ENCODE assay signal across 2 cellular contexts in the genomic region with DNA sequence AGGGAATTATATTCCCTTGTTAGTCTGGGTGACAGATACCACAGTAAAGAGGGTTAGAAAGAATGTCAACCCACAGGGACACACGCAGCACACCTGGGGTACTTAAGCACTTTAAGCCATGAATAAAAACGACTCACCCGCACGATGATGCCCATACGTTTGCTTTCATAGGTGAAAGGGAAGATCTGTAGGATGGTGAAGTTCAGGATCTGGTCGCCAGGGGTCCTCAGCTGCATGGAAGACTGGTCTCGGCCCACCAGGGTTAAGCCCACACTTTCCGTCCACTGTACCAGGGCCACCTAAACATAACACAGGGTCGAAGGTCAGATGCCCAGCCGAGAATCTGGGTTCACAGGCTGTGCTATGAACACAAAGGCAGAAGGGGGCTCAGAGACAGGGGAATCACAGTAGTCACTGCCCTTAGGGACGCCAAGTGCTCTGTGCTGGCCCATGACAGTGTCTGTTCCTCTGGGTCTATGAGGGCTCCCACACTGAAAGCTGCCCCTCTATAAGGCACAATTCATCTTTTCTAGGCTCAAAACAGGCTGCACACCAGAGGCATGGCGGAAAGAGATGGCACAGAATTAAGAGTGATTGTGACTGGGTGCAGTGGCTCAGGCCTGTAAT.
TF ChIP-seq lines count a peak whose summit lies in the region.

No MANE protein-coding gene starts in this region.

TF ChIP-seq in WTC11, 78 proteins besides CTCF, POLR2A, EP300 and RAD21 (continued from another document):
- TF ChIP-seq, protein P1, sequence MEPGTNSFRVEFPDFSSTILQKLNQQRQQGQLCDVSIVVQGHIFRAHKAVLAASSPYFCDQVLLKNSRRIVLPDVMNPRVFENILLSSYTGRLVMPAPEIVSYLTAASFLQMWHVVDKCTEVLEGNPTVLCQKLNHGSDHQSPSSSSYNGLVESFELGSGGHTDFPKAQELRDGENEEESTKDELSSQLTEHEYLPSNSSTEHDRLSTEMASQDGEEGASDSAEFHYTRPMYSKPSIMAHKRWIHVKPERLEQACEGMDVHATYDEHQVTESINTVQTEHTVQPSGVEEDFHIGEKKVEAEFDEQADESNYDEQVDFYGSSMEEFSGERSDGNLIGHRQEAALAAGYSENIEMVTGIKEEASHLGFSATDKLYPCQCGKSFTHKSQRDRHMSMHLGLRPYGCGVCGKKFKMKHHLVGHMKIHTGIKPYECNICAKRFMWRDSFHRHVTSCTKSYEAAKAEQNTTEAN (CRISPR knock-in tag; IDR thresholded peaks at IDR 0.05): no peak
- TF ChIP-seq, protein P2, sequence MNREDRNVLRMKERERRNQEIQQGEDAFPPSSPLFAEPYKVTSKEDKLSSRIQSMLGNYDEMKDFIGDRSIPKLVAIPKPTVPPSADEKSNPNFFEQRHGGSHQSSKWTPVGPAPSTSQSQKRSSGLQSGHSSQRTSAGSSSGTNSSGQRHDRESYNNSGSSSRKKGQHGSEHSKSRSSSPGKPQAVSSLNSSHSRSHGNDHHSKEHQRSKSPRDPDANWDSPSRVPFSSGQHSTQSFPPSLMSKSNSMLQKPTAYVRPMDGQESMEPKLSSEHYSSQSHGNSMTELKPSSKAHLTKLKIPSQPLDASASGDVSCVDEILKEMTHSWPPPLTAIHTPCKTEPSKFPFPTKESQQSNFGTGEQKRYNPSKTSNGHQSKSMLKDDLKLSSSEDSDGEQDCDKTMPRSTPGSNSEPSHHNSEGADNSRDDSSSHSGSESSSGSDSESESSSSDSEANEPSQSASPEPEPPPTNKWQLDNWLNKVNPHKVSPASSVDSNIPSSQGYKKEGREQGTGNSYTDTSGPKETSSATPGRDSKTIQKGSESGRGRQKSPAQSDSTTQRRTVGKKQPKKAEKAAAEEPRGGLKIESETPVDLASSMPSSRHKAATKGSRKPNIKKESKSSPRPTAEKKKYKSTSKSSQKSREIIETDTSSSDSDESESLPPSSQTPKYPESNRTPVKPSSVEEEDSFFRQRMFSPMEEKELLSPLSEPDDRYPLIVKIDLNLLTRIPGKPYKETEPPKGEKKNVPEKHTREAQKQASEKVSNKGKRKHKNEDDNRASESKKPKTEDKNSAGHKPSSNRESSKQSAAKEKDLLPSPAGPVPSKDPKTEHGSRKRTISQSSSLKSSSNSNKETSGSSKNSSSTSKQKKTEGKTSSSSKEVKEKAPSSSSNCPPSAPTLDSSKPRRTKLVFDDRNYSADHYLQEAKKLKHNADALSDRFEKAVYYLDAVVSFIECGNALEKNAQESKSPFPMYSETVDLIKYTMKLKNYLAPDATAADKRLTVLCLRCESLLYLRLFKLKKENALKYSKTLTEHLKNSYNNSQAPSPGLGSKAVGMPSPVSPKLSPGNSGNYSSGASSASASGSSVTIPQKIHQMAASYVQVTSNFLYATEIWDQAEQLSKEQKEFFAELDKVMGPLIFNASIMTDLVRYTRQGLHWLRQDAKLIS (CRISPR knock-in tag; IDR thresholded peaks at IDR 0.05; ENCODE audit: borderline replicate concordance): no peak
- TF ChIP-seq NFATC4 (CRISPR knock-in tag; IDR thresholded peaks at IDR 0.05): no peak
- TF ChIP-seq RELA (CRISPR knock-in tag; IDR thresholded peaks at IDR 0.05; ENCODE audit: borderline replicate concordance): no peak
- no peak for TF ChIP-seq ZNF416 (CRISPR knock-in tag; IDR thresholded peaks at IDR 0.05)
- no peak for TF ChIP-seq JUN (CRISPR knock-in tag; IDR thresholded peaks at IDR 0.05)
- TF ChIP-seq, protein P3, sequence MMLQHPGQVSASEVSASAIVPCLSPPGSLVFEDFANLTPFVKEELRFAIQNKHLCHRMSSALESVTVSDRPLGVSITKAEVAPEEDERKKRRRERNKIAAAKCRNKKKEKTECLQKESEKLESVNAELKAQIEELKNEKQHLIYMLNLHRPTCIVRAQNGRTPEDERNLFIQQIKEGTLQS (CRISPR knock-in tag; conservative IDR thresholded peaks at IDR 0.05): no peak
- TF ChIP-seq SOX15 (CRISPR knock-in tag; IDR thresholded peaks at IDR 0.05): no peak

TF ChIP-seq in HepG2, 621 proteins besides CTCF, POLR2A, EP300 and RAD21 (continued from another document and continues in another):
- TF ChIP-seq, protein P4, sequence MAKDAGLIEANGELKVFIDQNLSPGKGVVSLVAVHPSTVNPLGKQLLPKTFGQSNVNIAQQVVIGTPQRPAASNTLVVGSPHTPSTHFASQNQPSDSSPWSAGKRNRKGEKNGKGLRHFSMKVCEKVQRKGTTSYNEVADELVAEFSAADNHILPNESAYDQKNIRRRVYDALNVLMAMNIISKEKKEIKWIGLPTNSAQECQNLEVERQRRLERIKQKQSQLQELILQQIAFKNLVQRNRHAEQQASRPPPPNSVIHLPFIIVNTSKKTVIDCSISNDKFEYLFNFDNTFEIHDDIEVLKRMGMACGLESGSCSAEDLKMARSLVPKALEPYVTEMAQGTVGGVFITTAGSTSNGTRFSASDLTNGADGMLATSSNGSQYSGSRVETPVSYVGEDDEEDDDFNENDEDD (CRISPR knock-in tag; IDR thresholded peaks at IDR 0.05; ENCODE audit: borderline replicate concordance): no peak
- TF ChIP-seq, protein P5, sequence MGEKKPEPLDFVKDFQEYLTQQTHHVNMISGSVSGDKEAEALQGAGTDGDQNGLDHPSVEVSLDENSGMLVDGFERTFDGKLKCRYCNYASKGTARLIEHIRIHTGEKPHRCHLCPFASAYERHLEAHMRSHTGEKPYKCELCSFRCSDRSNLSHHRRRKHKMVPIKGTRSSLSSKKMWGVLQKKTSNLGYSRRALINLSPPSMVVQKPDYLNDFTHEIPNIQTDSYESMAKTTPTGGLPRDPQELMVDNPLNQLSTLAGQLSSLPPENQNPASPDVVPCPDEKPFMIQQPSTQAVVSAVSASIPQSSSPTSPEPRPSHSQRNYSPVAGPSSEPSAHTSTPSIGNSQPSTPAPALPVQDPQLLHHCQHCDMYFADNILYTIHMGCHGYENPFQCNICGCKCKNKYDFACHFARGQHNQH (CRISPR knock-in tag; IDR thresholded peaks at IDR 0.05): peak; percentile 60; the same call in 1 of the 2 replicates
- TF ChIP-seq, protein P6, sequence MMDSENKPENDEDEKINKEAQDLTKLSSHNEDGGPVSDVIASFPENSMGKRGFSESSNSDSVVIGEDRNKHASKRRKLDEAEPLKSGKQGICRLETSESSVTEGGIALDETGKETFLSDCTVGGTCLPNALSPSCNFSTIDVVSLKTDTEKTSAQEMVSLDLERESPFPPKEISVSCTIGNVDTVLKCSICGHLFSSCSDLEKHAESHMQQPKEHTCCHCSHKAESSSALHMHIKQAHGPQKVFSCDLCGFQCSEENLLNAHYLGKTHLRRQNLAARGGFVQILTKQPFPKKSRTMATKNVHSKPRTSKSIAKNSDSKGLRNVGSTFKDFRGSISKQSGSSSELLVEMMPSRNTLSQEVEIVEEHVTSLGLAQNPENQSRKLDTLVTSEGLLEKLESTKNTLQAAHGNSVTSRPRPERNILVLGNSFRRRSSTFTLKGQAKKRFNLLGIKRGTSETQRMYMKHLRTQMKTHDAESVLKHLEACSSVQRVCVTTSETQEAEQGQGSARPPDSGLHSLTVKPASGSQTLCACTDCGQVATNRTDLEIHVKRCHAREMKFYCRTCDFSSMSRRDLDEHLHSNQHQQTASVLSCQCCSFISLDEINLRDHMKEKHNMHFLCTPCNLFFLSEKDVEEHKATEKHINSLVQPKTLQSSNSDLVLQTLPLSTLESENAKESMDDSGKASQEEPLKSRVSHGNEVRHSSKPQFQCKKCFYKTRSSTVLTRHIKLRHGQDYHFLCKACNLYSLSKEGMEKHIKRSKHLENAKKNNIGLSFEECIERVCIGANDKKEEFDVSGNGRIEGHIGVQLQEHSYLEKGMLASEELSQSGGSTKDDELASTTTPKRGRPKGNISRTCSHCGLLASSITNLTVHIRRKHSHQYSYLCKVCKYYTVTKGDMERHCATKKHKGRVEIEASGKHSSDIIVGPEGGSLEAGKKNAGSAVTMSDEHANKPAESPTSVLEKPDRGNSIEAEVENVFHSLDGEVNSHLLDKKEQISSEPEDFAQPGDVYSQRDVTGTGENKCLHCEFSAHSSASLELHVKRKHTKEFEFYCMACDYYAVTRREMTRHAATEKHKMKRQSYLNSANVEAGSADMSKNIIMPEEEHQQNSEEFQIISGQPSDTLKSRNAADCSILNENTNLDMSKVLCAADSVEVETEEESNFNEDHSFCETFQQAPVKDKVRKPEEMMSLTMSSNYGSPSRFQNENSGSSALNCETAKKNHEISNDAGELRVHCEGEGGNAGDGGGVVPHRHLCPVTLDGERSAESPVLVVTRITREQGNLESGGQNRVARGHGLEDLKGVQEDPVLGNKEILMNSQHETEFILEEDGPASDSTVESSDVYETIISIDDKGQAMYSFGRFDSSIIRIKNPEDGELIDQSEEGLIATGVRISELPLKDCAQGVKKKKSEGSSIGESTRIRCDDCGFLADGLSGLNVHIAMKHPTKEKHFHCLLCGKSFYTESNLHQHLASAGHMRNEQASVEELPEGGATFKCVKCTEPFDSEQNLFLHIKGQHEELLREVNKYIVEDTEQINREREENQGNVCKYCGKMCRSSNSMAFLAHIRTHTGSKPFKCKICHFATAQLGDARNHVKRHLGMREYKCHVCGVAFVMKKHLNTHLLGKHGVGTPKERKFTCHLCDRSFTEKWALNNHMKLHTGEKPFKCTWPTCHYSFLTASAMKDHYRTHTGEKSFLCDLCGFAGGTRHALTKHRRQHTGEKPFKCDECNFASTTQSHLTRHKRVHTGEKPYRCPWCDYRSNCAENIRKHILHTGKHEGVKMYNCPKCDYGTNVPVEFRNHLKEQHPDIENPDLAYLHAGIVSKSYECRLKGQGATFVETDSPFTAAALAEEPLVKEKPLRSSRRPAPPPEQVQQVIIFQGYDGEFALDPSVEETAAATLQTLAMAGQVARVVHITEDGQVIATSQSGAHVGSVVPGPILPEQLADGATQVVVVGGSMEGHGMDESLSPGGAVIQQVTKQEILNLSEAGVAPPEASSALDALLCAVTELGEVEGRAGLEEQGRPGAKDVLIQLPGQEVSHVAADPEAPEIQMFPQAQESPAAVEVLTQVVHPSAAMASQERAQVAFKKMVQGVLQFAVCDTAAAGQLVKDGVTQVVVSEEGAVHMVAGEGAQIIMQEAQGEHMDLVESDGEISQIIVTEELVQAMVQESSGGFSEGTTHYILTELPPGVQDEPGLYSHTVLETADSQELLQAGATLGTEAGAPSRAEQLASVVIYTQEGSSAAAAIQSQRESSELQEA (CRISPR knock-in tag; IDR thresholded peaks at IDR 0.05; ENCODE audit: not compliant biosample characterization): no peak
- TF ChIP-seq, protein P7, sequence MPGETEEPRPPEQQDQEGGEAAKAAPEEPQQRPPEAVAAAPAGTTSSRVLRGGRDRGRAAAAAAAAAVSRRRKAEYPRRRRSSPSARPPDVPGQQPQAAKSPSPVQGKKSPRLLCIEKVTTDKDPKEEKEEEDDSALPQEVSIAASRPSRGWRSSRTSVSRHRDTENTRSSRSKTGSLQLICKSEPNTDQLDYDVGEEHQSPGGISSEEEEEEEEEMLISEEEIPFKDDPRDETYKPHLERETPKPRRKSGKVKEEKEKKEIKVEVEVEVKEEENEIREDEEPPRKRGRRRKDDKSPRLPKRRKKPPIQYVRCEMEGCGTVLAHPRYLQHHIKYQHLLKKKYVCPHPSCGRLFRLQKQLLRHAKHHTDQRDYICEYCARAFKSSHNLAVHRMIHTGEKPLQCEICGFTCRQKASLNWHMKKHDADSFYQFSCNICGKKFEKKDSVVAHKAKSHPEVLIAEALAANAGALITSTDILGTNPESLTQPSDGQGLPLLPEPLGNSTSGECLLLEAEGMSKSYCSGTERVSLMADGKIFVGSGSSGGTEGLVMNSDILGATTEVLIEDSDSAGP (CRISPR knock-in tag; IDR thresholded peaks at IDR 0.05; ENCODE audit: borderline replicate concordance): peak; percentile 40; the same call in 1 of the 2 replicates
- TF ChIP-seq ZFP1 (CRISPR knock-in tag; IDR thresholded peaks at IDR 0.05) (no peak), ZNF180 (CRISPR knock-in tag; IDR thresholded peaks at IDR 0.05; ENCODE audit: borderline replicate concordance, low read depth) (no peak), ZNF616 (CRISPR knock-in tag; IDR thresholded peaks at IDR 0.05; ENCODE audit: low read depth) (no peak), MIXL1 (CRISPR knock-in tag; IDR thresholded peaks at IDR 0.05) (0 out of 2 replicates have a peak, but pooled peaks have one; percentile 49), TGIF2 (CRISPR knock-in tag; IDR thresholded peaks at IDR 0.05) (0 out of 2 replicates have a peak, but pooled peaks have one; percentile 16), KLF15 (CRISPR knock-in tag; IDR thresholded peaks at IDR 0.05; ENCODE audit: borderline replicate concordance) (no peak), MEF2D (CRISPR knock-in tag; IDR thresholded peaks at IDR 0.05) (no peak), ZNF883 (CRISPR knock-in tag; IDR thresholded peaks at IDR 0.05; ENCODE audit: not compliant biosample characterization) (peak; percentile 49), NR2C2 (CRISPR knock-in tag; IDR thresholded peaks at IDR 0.05; ENCODE audit: borderline replicate concordance) (peak; percentile 70), SMYD3 (CRISPR knock-in tag; IDR thresholded peaks at IDR 0.05) (peak; percentile 70; the same call in 1 of the 2 replicates), ZNF451 (CRISPR knock-in tag; IDR thresholded peaks at IDR 0.05) (no peak)
- TF ChIP-seq, protein P8, sequence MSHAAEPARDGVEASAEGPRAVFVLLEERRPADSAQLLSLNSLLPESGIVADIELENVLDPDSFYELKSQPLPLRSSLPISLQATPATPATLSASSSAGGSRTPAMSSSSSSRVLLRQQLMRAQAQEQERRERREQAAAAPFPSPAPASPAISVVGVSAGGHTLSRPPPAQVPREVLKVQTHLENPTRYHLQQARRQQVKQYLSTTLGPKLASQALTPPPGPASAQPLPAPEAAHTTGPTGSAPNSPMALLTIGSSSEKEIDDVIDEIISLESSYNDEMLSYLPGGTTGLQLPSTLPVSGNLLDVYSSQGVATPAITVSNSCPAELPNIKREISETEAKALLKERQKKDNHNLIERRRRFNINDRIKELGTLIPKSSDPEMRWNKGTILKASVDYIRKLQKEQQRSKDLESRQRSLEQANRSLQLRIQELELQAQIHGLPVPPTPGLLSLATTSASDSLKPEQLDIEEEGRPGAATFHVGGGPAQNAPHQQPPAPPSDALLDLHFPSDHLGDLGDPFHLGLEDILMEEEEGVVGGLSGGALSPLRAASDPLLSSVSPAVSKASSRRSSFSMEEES (CRISPR knock-in tag; IDR thresholded peaks at IDR 0.05): no peak
- TF ChIP-seq, protein P9, sequence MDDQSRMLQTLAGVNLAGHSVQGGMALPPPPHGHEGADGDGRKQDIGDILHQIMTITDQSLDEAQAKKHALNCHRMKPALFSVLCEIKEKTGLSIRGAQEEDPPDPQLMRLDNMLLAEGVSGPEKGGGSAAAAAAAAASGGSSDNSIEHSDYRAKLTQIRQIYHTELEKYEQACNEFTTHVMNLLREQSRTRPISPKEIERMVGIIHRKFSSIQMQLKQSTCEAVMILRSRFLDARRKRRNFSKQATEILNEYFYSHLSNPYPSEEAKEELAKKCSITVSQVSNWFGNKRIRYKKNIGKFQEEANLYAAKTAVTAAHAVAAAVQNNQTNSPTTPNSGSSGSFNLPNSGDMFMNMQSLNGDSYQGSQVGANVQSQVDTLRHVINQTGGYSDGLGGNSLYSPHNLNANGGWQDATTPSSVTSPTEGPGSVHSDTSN (CRISPR knock-in tag; IDR thresholded peaks at IDR 0.05; ENCODE audit: borderline replicate concordance): no peak
